In genomic region chr2:183162362-183162761, GRCh38 we compare ENCODE assay signal across 23 cellular contexts. TPM values are rescaled to one million over a fixed set of nuclear protein-coding genes. Genes with fewer than 3 reads are reported as not detected.
A peak's percentile ranks its signal among the peaks of the same experiment; 100 is the strongest.
DNase-seq lines count a peak whose midpoint lies in the region; TF ChIP-seq lines count a peak whose summit lies in the region.
"Had no signal": no experiment of that assay in that cellular context is flagged by ENCODE, and none has a peak within 500 bp of the region (broad histone marks: within the 10 kb centered on the region; RNA-seq: fewer than 3 reads in every experiment).

No MANE protein-coding gene starts in this region.

- 79 to 88% methylated on average over 4 of the region's 4 CpGs for WGBS in thyroid gland, 2 donors

- H3K4me3 ChIP-seq in AG09309 (ENCODE audit: control insufficient read depth, low read depth, low read length) (no peak overlapping the region), neural progenitor cell (no peak overlapping the region), thyroid gland (replicated peaks in 1 of 3) (no peak overlapping the region)
- H3K4me3 ChIP-seq: esophagus muscularis mucosa, HAP-1, heart left ventricle, PC-9, tibial nerve had no signal

- H3K4me1 Mint-ChIP-seq in neural progenitor cell: no peaks in the 10 kb centered on the region
- H3K4me1 Mint-ChIP-seq: activated B cell treated with CpG ODN at 0.5 μM for 24 hours; CD4-positive, alpha-beta memory T cell; central memory CD8-positive, alpha-beta T cell had no signal

- H3K36me3 ChIP-seq in neural progenitor cell (peaks cover 27% of the 10 kb centered on the region), thyroid gland (peaks cover 0 to 3% of the 10 kb centered on the region in 2 donors)

- TF ChIP-seq CTCF in AG09309 (IDR thresholded peaks at IDR 0.05; ENCODE audit: control insufficient read depth, insufficient read depth, low read depth, low read length, missing control alignments) (no peak), neural progenitor cell (IDR thresholded peaks at IDR 0.05) (no peak), thyroid gland (IDR thresholded peaks at IDR 0.05) (no peak)

- H3K9ac ChIP-seq in neural progenitor cell: no peak overlapping the region

- TF ChIP-seq POLR2A in thyroid gland (IDR thresholded peaks at IDR 0.05): no peak
- TF ChIP-seq POLR2A in erythroblast (IDR thresholded peaks at IDR 0.05; ENCODE audit: low read length): no peak

- intact Hi-C loops in thyroid gland (cut with DNase I): no loop called here

- H3K27ac ChIP-seq in neural progenitor cell (no peak overlapping the region), thyroid gland (no peak overlapping the region)
- H3K27ac ChIP-seq: esophagus muscularis mucosa, heart left ventricle, PC-9, tibial nerve had no signal

- H3K27me3 Mint-ChIP-seq in neural progenitor cell (ENCODE audit: insufficient read depth, low read depth): peaks cover 2% of the 10 kb centered on the region
- H3K27me3 Mint-ChIP-seq: activated B cell treated with CpG ODN at 0.5 μM for 24 hours; CD4-positive, alpha-beta memory T cell; central memory CD8-positive, alpha-beta T cell; progenitor cell of endocrine pancreas had no signal

- no peak overlapping the region for H3K4me2 ChIP-seq in neural progenitor cell
- H3K4me2 ChIP-seq: PC-9 had no signal

- H3K4me1 ChIP-seq in neural progenitor cell (no peaks in the 10 kb centered on the region), thyroid gland (no peaks in the 10 kb centered on the region)
- H3K4me1 ChIP-seq: esophagus muscularis mucosa, heart left ventricle, tibial nerve had no signal

- H3K4me3 Mint-ChIP-seq in neural progenitor cell: no peak overlapping the region
- H3K4me3 Mint-ChIP-seq: activated B cell treated with CpG ODN at 0.5 μM for 24 hours; CD4-positive, alpha-beta memory T cell; central memory CD8-positive, alpha-beta T cell had no signal

- no peak overlapping the region for H2AFZ ChIP-seq in neural progenitor cell (replicated peaks)
- H2AFZ ChIP-seq: PC-9 had no signal

- H3K27me3 ChIP-seq in neural progenitor cell: no peaks in the 10 kb centered on the region
- no peaks in the 10 kb centered on the region for H3K27me3 ChIP-seq in thyroid gland
- H3K27me3 ChIP-seq: esophagus muscularis mucosa, heart left ventricle, tibial nerve had no signal

- H3K27ac Mint-ChIP-seq in neural progenitor cell: no peak overlapping the region
- H3K27ac Mint-ChIP-seq: activated B cell treated with CpG ODN at 0.5 μM for 24 hours, progenitor cell of endocrine pancreas had no signal

- H4K20me1 ChIP-seq in neural progenitor cell (ENCODE audit: low read depth): no peaks in the 10 kb centered on the region

- H3K36me3 Mint-ChIP-seq in neural progenitor cell: peaks cover 54% of the 10 kb centered on the region

- no peaks in the 10 kb centered on the region for H3K9me3 Mint-ChIP-seq in neural progenitor cell

- H3K79me2 ChIP-seq in neural progenitor cell (ENCODE audit: low read depth): peaks cover 11% of the 10 kb centered on the region

- H3K9me3 ChIP-seq in neural progenitor cell (ENCODE audit: low read depth) (no peaks in the 10 kb centered on the region), thyroid gland (no peaks in the 10 kb centered on the region)
- H3K9me3 ChIP-seq: esophagus muscularis mucosa, HAP-1, tibial nerve had no signal

- DNase-seq in AG09309 (ENCODE audit: low read depth) (peak; percentile 7), LHCN-M2 (ENCODE audit: low read depth) (peak; percentile 45), astrocyte of the hippocampus (ENCODE audit: low read depth, low spot score) (peak; percentile 54), fibroblast of the conjunctiva (ENCODE audit: low read depth) (peak; percentile 4), neural progenitor cell (ENCODE audit: low spot score) (no peak), thyroid gland (no peak), NCI-H774 (lab: John Stamatoyannopoulos, UW) (no peak), erythroblast (lab: John Stamatoyannopoulos, UW) (no peak)
- DNase-seq: activated B cell treated with CpG ODN at 0.5 μM for 24 hours; activated CD4-positive, alpha-beta T cell treated with anti-CD3 and anti-CD28 coated beads, Interleukin-2, amount 50 U/mL, for 48 hours; activated effector memory CD4-positive, alpha-beta T cell treated with anti-CD3 and anti-CD28 coated beads, Interleukin-2, amount 50 U/mL, for 16 hours; CD4-positive, alpha-beta memory T cell; heart left ventricle; MM.1S; NCI-H146; PC-9; small intestine; stimulated activated naive CD8-positive, alpha-beta T cell treated with anti-CD3 and anti-CD28 coated beads, Interleukin-15, Interleukin-2, amounts not matched to agents 100 U/mL and 50 U/mL, for 24 hours had no signal

- no peaks in the 10 kb centered on the region for H3F3A ChIP-seq in neural progenitor cell (ENCODE audit: low read depth)

RNA-seq across cellular contexts. Expression of gene NUP35, which starts 38.1 kb away (rescaled TPM):
- total RNA-seq in LHCN-M2 (2014; rRNA removed): 23.8 and 26.7 TPM in 2 replicates
- polyA plus RNA-seq in LHCN-M2 (2012): 6.4 TPM
- 32.9 and 53.3 TPM in 2 replicates for total RNA-seq in neural progenitor cell (ENCODE audit: low replicate concordance)
- total RNA-seq in thyroid gland: 10 to 100 TPM; 13.7 to 19.1 (median 17.2) TPM

Comparison
In these comparisons a context has a peak if more than half of its experiments do, and no peak if none do; other contexts are left out.
1. DNase-seq: peak in AG09309 (single experiment), LHCN-M2 (single experiment), astrocyte of the hippocampus (single experiment) and fibroblast of the conjunctiva (single experiment); none in neural progenitor cell (single experiment), thyroid gland (0 of 2), NCI-H774 (single experiment) and erythroblast (0 of 2).